In the genomic region with DNA sequence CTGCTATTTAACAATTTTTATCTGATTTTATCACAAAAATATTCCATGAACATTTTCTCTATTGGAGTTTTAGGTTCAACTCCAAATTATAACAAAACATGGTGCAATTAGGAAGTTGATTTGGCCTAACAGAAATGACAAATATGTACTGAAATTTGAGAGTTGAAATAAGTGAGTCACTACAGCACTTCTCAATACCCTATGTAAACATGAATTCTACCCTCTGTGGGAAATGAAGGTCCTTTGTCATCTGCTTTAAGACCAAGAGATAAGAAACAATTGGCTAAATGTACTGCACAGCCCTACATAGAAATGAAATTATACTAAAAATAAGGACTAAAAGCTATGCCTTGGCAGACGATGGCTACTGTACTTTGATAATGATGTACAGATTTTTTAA, we compare ENCODE assay signal across 10 cellular contexts.
DNase-seq lines count a peak whose midpoint lies in the region; ATAC-seq, FAIRE-seq and TF ChIP-seq lines count a peak whose summit lies in the region.
"Had no signal": no experiment of that assay in that cellular context is flagged by ENCODE, and none has a peak within 500 bp of the region (broad histone marks: within the 10 kb centered on the region; RNA-seq: fewer than 3 reads in every experiment).

No MANE protein-coding gene starts in this region.

- no peak for TF ChIP-seq CTCF in kidney (IDR thresholded peaks at IDR 0.05; ENCODE audit: borderline replicate concordance, extremely low read depth, insufficient read depth)

- no peaks in the 10 kb centered on the region for H3K36me3 ChIP-seq in HUES48 (ENCODE audit: control insufficient read depth, insufficient read depth, low read length)
- H3K36me3 ChIP-seq in kidney (ENCODE audit: control insufficient read depth in 1 of 2, insufficient read depth in 2 of 2, low read length in 2 of 2), result no peaks in the 10 kb centered on the region

- H3K4me3 ChIP-seq in HUES48 (ENCODE audit: low read depth, low read length), result no peak overlapping the region
- no peak overlapping the region for H3K4me3 ChIP-seq in kidney (ENCODE audit: low read length in 2 of 2)

- DNase-seq in DMS53 treated with DMSO at 0.1 percent for 48 hours (lab: John Stamatoyannopoulos, UW; ENCODE audit: unreplicated experiment) (peak; percentile 80), amniotic epithelial cell (ENCODE audit: low read depth) (peak; percentile 80), kidney (no peak), SIG-M5 treated with dmso at 0.1 percent for 504 hours (lab: John Stamatoyannopoulos, UW; ENCODE audit: unreplicated experiment) (no peak), activated gamma-delta T cell (lab: John Stamatoyannopoulos, UW) (no peak), COLO668 (lab: John Stamatoyannopoulos, UW; ENCODE audit: unreplicated experiment) (no peak)
- DNase-seq: CD4-positive, alpha-beta T cell; stimulated activated naive B cell treated with anti-CD40 and anti-IgM and Interleukin-4, amounts not matched to agents 10 μg/mL and 1 μg/mL and 100 μg/mL, for 72 hours had no signal

- peak overlapping the region; percentile 11 for H3K27ac ChIP-seq in HUES48 (ENCODE audit: low read depth, low read length)
- no peak overlapping the region for H3K27ac ChIP-seq in kidney (ENCODE audit: low read depth in 2 of 2, low read length in 2 of 2)

- H3K9ac ChIP-seq in HUES48 (ENCODE audit: low read depth, low read length) (no peak overlapping the region), kidney (ENCODE audit: low read length in 2 of 2) (no peak overlapping the region)

- no peaks in the 10 kb centered on the region for H3K9me3 ChIP-seq in HUES48 (ENCODE audit: control insufficient read depth, insufficient read depth, low read length)
- no peaks in the 10 kb centered on the region for H3K9me3 ChIP-seq in kidney (ENCODE audit: control insufficient read depth in 1 of 2, low read length in 2 of 2)

- no peaks in the 10 kb centered on the region for H3K27me3 ChIP-seq in HUES48 (ENCODE audit: control insufficient read depth, insufficient read depth, low read length)

- FAIRE-seq in kidney (lab: Jason Lieb, UNC), result peak; percentile 80

- intact Hi-C loops in kidney (cut with DNase I), result no loop called here

- no peak for ATAC-seq in HG02884 (IDR thresholded peaks at IDR 0.05; ENCODE audit: unreplicated experiment)
- ATAC-seq: stimulated activated naive B cell treated with anti-CD40 and anti-IgM and Interleukin-4, amounts not matched to agents 10 μg/mL and 1 μg/mL and 100 μg/mL, for 72 hours had no signal

- H3K4me1 ChIP-seq in HUES48 (ENCODE audit: control insufficient read depth, insufficient read depth, low read length) (peaks cover 29% of the 10 kb centered on the region), kidney (ENCODE audit: control insufficient read depth in 1 of 2, insufficient read depth in 1 of 2, low read depth in 1 of 2, low read length in 2 of 2) (no peaks in the 10 kb centered on the region)

Comparison
In these comparisons a context has a peak if more than half of its experiments do, and no peak if none do; other contexts are left out.
1. DNase-seq: peak in DMS53 treated with DMSO at 0.1 percent for 48 hours (single experiment) and amniotic epithelial cell (single experiment); none in kidney (single experiment), SIG-M5 treated with dmso at 0.1 percent for 504 hours (single experiment), activated gamma-delta T cell (single experiment) and COLO668 (single experiment).